In the genomic region with DNA sequence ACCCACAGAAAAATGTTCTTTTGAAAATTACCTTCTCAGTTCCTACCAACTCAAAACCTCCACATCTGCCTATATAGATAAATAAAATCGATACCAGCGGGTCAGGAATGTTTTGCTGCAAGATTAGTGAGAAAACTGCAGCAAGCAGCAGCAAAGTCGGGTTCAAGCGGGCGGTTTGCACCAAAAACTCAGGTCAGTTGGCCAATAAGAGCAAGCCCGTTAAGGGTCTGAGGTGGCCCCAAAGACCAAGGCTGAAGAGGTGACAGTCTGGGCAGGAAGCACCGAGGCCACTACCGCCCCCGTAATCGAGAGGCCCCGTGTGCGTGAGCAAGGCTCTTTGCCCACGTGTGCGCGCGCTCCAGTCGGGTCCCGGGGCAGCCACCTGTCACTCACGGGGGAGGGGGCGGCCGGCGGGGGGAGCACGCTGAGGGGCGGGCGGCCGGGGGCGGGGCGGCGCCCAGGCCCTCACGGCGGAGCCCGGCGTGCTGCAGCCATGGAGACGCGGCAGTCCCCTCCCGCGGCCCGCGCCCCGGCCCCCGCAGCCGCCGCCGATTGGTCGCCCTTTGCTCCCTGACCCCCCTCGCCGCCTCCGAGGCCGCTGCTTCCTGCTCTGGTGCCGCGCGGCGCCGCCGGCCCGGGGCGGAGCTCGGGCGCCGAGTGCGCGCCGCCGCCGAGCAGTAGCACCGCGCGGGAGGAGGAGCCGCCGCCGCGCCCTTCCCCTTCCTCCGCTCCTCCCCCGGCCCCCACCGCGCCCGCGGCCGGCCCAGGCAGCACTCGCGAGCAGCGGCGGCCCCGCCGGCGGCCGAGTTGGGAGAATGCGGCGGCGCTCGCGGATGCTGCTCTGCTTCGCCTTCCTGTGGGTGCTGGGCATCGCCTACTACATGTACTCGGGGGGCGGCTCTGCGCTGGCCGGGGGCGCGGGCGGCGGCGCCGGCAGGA, we compare ENCODE assay signal across 8 cellular contexts. TPM values are rescaled to one million over a fixed set of nuclear protein-coding genes. Genes with fewer than 3 reads are reported as not detected.
DNase-seq lines count a peak whose midpoint lies in the region; ATAC-seq, FAIRE-seq and TF ChIP-seq lines count a peak whose summit lies in the region.

TSS of gene GALNT2 (plus strand) at position 773 of the 939 bp plus-strand sequence. CDS start at position 816, 43 bp downstream.

- peak; percentile 58 for TF ChIP-seq POLR2A in esophagus muscularis mucosa (IDR thresholded peaks at IDR 0.05; ENCODE audit: low read depth)

- peak within 1 kb of the TSS; percentile 91 for H3K27ac ChIP-seq in KOPT-K1 (ENCODE audit: low read depth, low read length, poor library complexity, severe bottlenecking)
- H3K27ac ChIP-seq in esophagus muscularis mucosa (replicated peaks in 1 of 4): peak within 1 kb of the TSS; percentile 89 to 97 (median 96)
- H3K27ac ChIP-seq in muscle layer of duodenum (ENCODE audit: low read length): peak within 1 kb of the TSS; percentile 76

- H3K4me1 ChIP-seq in esophagus muscularis mucosa (peaks cover 17 to 50% (median 42%) of the 10 kb centered on the region in 4 donors), muscle layer of duodenum (ENCODE audit: control insufficient read depth in 1 of 2, insufficient read depth in 2 of 2, low read length in 2 of 2) (peaks cover 10 to 20% of the 10 kb centered on the region in 2 donors)

- no peaks in the 10 kb centered on the region for H3K36me3 ChIP-seq in KOPT-K1 (ENCODE audit: insufficient read depth, low read length)
- no peaks in the 10 kb centered on the region for H3K36me3 ChIP-seq in esophagus muscularis mucosa
- no peaks in the 10 kb centered on the region for H3K36me3 ChIP-seq in muscle layer of duodenum (ENCODE audit: control insufficient read depth in 1 of 2, insufficient read depth in 2 of 2, low read length in 2 of 2)

- no peak for TF ChIP-seq CTCF in esophagus muscularis mucosa (IDR thresholded peaks at IDR 0.05)

- TF ChIP-seq EP300 in esophagus muscularis mucosa (IDR thresholded peaks at IDR 0.05): no peak

- peak; percentile 80 for ATAC-seq in GM21786 (IDR thresholded peaks at IDR 0.05; ENCODE audit: unreplicated experiment)

- intact Hi-C loops in esophagus muscularis mucosa (cut with DNase I): loop anchor here (5.0 to 10.0 kb wide), 4 partner anchors 41 to 402 kb away; no protein-coding TSS in a partner anchor

- no peak for FAIRE-seq in RCC 7860 (lab: Jason Lieb, UNC)

- peak within 1 kb of the TSS; percentile 82 to 97 (median 90) for H3K4me3 ChIP-seq in esophagus muscularis mucosa
- peak within 1 kb of the TSS; percentile 87 to 89 for H3K4me3 ChIP-seq in muscle layer of duodenum (ENCODE audit: low read depth in 1 of 2, low read length in 2 of 2)

- H3K9me3 ChIP-seq in KOPT-K1 (ENCODE audit: insufficient read depth, low read length, poor library complexity, severe bottlenecking): peaks cover 22% of the 10 kb centered on the region
- peaks cover 0 to 4% (median 0%) of the 10 kb centered on the region in 4 donors for H3K9me3 ChIP-seq in esophagus muscularis mucosa
- peaks cover 0 to 3% of the 10 kb centered on the region in 2 donors for H3K9me3 ChIP-seq in muscle layer of duodenum (ENCODE audit: control insufficient read depth in 1 of 2, low read length in 2 of 2)

- H3K27me3 ChIP-seq in esophagus muscularis mucosa: no peaks in the 10 kb centered on the region
- H3K27me3 ChIP-seq in muscle layer of duodenum (ENCODE audit: low read depth, low read length): no peaks in the 10 kb centered on the region

- 1% methylated on average over 6 of the region's 104 CpGs for WGBS in esophagus muscularis mucosa

- DNase-seq in DMS79 treated with DMSO at 0.1 percent for 48 hours (lab: John Stamatoyannopoulos, UW) (peak; percentile 81), RCC 7860 (ENCODE audit: low spot score) (peak; percentile 79), esophagus muscularis mucosa (ENCODE audit: extremely low spot score) (no peak)
- DNase-seq in activated T-cell treated with anti-CD3 and anti-CD28 coated beads, Interleukin-2, amount 50 U/mL, for 48 hours: peak; percentile 86 to 91
- peak; percentile 67 for DNase-seq in stimulated activated CD8-positive, alpha-beta memory T cell treated with anti-CD3 and anti-CD28 coated beads, Interleukin-7, amount 100 ng/mL, for 24 hours (ENCODE audit: low read depth)

RNA-seq across cellular contexts. Expression of gene GALNT2, which starts in this region (rescaled TPM):
- total RNA-seq in esophagus muscularis mucosa: 100 to 1,000 TPM in 3 of 4 donors, 10 to 100 TPM in 1; 89.6 to 145 (median 129) TPM
